15 cellular contexts compared by ENCODE assay signal in genomic region chr3:101544181-101544850, GRCh38. TPM values are rescaled to one million over a fixed set of nuclear protein-coding genes. Genes with fewer than 3 reads are reported as not detected.
DNase-seq lines count a peak whose midpoint lies in the region; ATAC-seq, FAIRE-seq and TF ChIP-seq lines count a peak whose summit lies in the region.
"Had no signal": no experiment of that assay in that cellular context is flagged by ENCODE, and none has a peak within 500 bp of the region (broad histone marks: within the 10 kb centered on the region; RNA-seq: fewer than 3 reads in every experiment).

No MANE protein-coding gene starts in this region.

- ATAC-seq in CD4-positive, CD25-positive, alpha-beta regulatory T cell (ENCODE audit: low read depth in 2 of 2): no peak
- peak; percentile 69 for ATAC-seq in activated CD8-positive, alpha-beta T cell treated with anti-CD3 and anti-CD28 coated beads for 36 hours
- no peak for ATAC-seq in HG03280 (IDR thresholded peaks at IDR 0.05; ENCODE audit: unreplicated experiment)

- no peak overlapping the region for H3K27ac ChIP-seq in CD4-positive, CD25-positive, alpha-beta regulatory T cell (ENCODE audit: insufficient read depth, low read length, poor library complexity, severe bottlenecking)
- H3K27ac ChIP-seq in ascending aorta: no peak overlapping the region
- H3K27ac ChIP-seq: HL-60, parathyroid adenoma, thoracic aorta had no signal

- POLR2A ChIA-PET in activated CD8-positive, alpha-beta T cell treated with anti-CD3 and anti-CD28 coated beads for 36 hours (lab: Charles Lee): interaction anchor here (1.3 to 1.7 kb wide), 2 partner anchors 17 to 24 kb away, joined by 3 to 9 read pairs; partner anchors contain the start of gene TRMT10C

- peaks cover 28% of the 10 kb centered on the region for H3K4me1 ChIP-seq in CD4-positive, CD25-positive, alpha-beta regulatory T cell (ENCODE audit: control insufficient read depth, insufficient read depth, low read length, poor library complexity, severe bottlenecking)
- no peaks in the 10 kb centered on the region for H3K4me1 ChIP-seq in ascending aorta
- H3K4me1 ChIP-seq: parathyroid adenoma had no signal

- H3K9me3 ChIP-seq in CD4-positive, CD25-positive, alpha-beta regulatory T cell (ENCODE audit: control insufficient read depth in 2 of 2, low read length in 2 of 2): no peaks in the 10 kb centered on the region
- no peaks in the 10 kb centered on the region for H3K9me3 ChIP-seq in ascending aorta
- H3K9me3 ChIP-seq: thoracic aorta had no signal

- H3K36me3 ChIP-seq in CD4-positive, CD25-positive, alpha-beta regulatory T cell (ENCODE audit: control insufficient read depth, insufficient read depth, low read length): no peaks in the 10 kb centered on the region
- no peaks in the 10 kb centered on the region for H3K36me3 ChIP-seq in ascending aorta
- H3K36me3 ChIP-seq: thoracic aorta had no signal

- peaks cover 0 to 3% (median 0%) of the 10 kb centered on the region in 7 donors for H3K9me3 Mint-ChIP-seq in CD4-positive, CD25-positive, alpha-beta regulatory T cell
- H3K9me3 Mint-ChIP-seq in activated CD8-positive, alpha-beta T cell treated with anti-CD3 and anti-CD28 coated beads for 36 hours: peaks cover 5% of the 10 kb centered on the region

- H3K27me3 ChIP-seq in CD4-positive, CD25-positive, alpha-beta regulatory T cell (ENCODE audit: control insufficient read depth, insufficient read depth, low read length): no peaks in the 10 kb centered on the region
- no peaks in the 10 kb centered on the region for H3K27me3 ChIP-seq in ascending aorta

- H3K4me3 Mint-ChIP-seq in CD4-positive, CD25-positive, alpha-beta regulatory T cell: peak overlapping the region in 3 of 4 donors; percentile 5 to 62 (median 52)
- no peak overlapping the region for H3K4me3 Mint-ChIP-seq in activated CD8-positive, alpha-beta T cell treated with anti-CD3 and anti-CD28 coated beads for 36 hours
- H3K4me3 Mint-ChIP-seq: mesothelial cell of epicardium had no signal

- no peaks in the 10 kb centered on the region for H3K36me3 Mint-ChIP-seq in CD4-positive, CD25-positive, alpha-beta regulatory T cell
- peaks cover 2% of the 10 kb centered on the region for H3K36me3 Mint-ChIP-seq in activated CD8-positive, alpha-beta T cell treated with anti-CD3 and anti-CD28 coated beads for 36 hours (ENCODE audit: low read depth)
- H3K36me3 Mint-ChIP-seq: mesothelial cell of epicardium had no signal

- H3K4me1 Mint-ChIP-seq in CD4-positive, CD25-positive, alpha-beta regulatory T cell: peaks cover 17 to 37% (median 29%) of the 10 kb centered on the region in 4 donors
- peaks cover 25% of the 10 kb centered on the region for H3K4me1 Mint-ChIP-seq in activated CD8-positive, alpha-beta T cell treated with anti-CD3 and anti-CD28 coated beads for 36 hours (ENCODE audit: low read depth)
- H3K4me1 Mint-ChIP-seq: mesothelial cell of epicardium had no signal

- H3K4me3 ChIP-seq in CD4-positive, CD25-positive, alpha-beta regulatory T cell (ENCODE audit: low read depth, low read length): no peak overlapping the region
- H3K4me3 ChIP-seq in epithelial cell of esophagus (ENCODE audit: low read length) (no peak overlapping the region), ascending aorta (no peak overlapping the region)
- H3K4me3 ChIP-seq: thoracic aorta had no signal

- peak overlapping the region; percentile 83 to 93 (median 90) for H3K27ac Mint-ChIP-seq in CD4-positive, CD25-positive, alpha-beta regulatory T cell
- no peak overlapping the region for H3K27ac Mint-ChIP-seq in activated CD8-positive, alpha-beta T cell treated with anti-CD3 and anti-CD28 coated beads for 36 hours
- H3K27ac Mint-ChIP-seq: mesothelial cell of epicardium had no signal

- no peak for FAIRE-seq in D721Med (lab: Jason Lieb, UNC)

- TF ChIP-seq CTCF in D721Med (IDR thresholded peaks at IDR 0.05; ENCODE audit: insufficient read depth, missing control alignments) (peak; percentile 22), epithelial cell of esophagus (IDR thresholded peaks at IDR 0.05; ENCODE audit: insufficient read depth, low read depth, low read length, missing control alignments) (peak; percentile 57), ascending aorta (IDR thresholded peaks at IDR 0.05) (no peak)
- TF ChIP-seq CTCF in activated CD8-positive, alpha-beta T cell treated with anti-CD3 and anti-CD28 coated beads for 36 hours (IDR thresholded peaks at IDR 0.05): no peak

- intact Hi-C loops in activated CD8-positive, alpha-beta T cell treated with anti-CD3 and anti-CD28 coated beads for 36 hours (cut with micrococcal nuclease): no loop called here
- intact Hi-C loops in ascending aorta (cut with DNase I): no loop called here

- CTCF ChIA-PET in activated CD8-positive, alpha-beta T cell treated with anti-CD3 and anti-CD28 coated beads for 36 hours (lab: Charles Lee): interaction anchor here (0.7 to 1.3 kb wide), 3 partner anchors 14 to 952 kb away, joined by 3 read pairs; no protein-coding TSS in a partner anchor

- peak in 1 of 3 donors; percentile 15 for DNase-seq in CD4-positive, CD25-positive, alpha-beta regulatory T cell
- DNase-seq in D721Med (ENCODE audit: insufficient read length, low spot score): no peak
- DNase-seq in activated CD8-positive, alpha-beta T cell treated with anti-CD3 and anti-CD28 coated beads for 36 hours: no peak
- DNase-seq in epithelial cell of esophagus (ENCODE audit: low read depth): no peak
- DNase-seq in RPMI8226: no peak
- DNase-seq in ascending aorta (ENCODE audit: low spot score in 2 of 2): no peak
- no peak for DNase-seq in NCI-H1092 treated with DMSO at 0.1 percent for 48 hours (lab: John Stamatoyannopoulos, UW)
- DNase-seq: COR-L47, dermis blood vessel endothelial cell, foreskin fibroblast had no signal

- peaks cover 4% of the 10 kb centered on the region for H3K27me3 Mint-ChIP-seq in CD4-positive, CD25-positive, alpha-beta regulatory T cell
- H3K27me3 Mint-ChIP-seq in activated CD8-positive, alpha-beta T cell treated with anti-CD3 and anti-CD28 coated beads for 36 hours: no peaks in the 10 kb centered on the region

RNA-seq across cellular contexts. Expression of gene TRMT10C, which starts 17.4 kb away (rescaled TPM):
- 29.4 TPM for total RNA-seq in CD4-positive, CD25-positive, alpha-beta regulatory T cell
- polyA plus RNA-seq in CD4-positive, CD25-positive, alpha-beta regulatory T cell: 10 to 100 TPM; 41.3 to 47.0 (median 43.4) TPM
- total RNA-seq in activated CD8-positive, alpha-beta T cell treated with anti-CD3 and anti-CD28 coated beads for 36 hours: 10 to 100 TPM; 45.8 to 49.4 TPM
- total RNA-seq in ascending aorta: 5.9 TPM

RNA-seq across cellular contexts. Expression of gene PCNP, which starts 29.7 kb away (rescaled TPM):
- total RNA-seq in CD4-positive, CD25-positive, alpha-beta regulatory T cell: 144 TPM
- 100 to 1,000 TPM in 3 of 4 donors, 10 to 100 TPM in 1; 99.8 to 125 (median 109) TPM for polyA plus RNA-seq in CD4-positive, CD25-positive, alpha-beta regulatory T cell
- total RNA-seq in activated CD8-positive, alpha-beta T cell treated with anti-CD3 and anti-CD28 coated beads for 36 hours: 100 to 1,000 TPM; 176 to 197 TPM
- 50.8 TPM for total RNA-seq in ascending aorta

RNA-seq across cellular contexts. Expression of gene SENP7, which starts 31.3 kb away (rescaled TPM):
- 49.9 TPM for total RNA-seq in CD4-positive, CD25-positive, alpha-beta regulatory T cell
- 10 to 100 TPM in 1 of 4 donors, 1 to 10 TPM in 3; 7.8 to 12.5 (median 9.6) TPM for polyA plus RNA-seq in CD4-positive, CD25-positive, alpha-beta regulatory T cell
- 10 to 100 TPM in 1 of 2 experiments, 1 to 10 TPM in 1; 9.6 to 11.4 TPM for total RNA-seq in activated CD8-positive, alpha-beta T cell treated with anti-CD3 and anti-CD28 coated beads for 36 hours
- total RNA-seq in ascending aorta: 6.1 TPM

Comparison
In these comparisons a context has a peak if more than half of its experiments do, and no peak if none do; other contexts are left out.
1. CTCF ChIP-seq: peak in D721Med (single experiment) and epithelial cell of esophagus (single experiment); none in activated CD8-positive, alpha-beta T cell treated with anti-CD3 and anti-CD28 coated beads for 36 hours (single experiment) and ascending aorta (0 of 3).